ENCODE assay signal across 1 cellular context in the genomic region with DNA sequence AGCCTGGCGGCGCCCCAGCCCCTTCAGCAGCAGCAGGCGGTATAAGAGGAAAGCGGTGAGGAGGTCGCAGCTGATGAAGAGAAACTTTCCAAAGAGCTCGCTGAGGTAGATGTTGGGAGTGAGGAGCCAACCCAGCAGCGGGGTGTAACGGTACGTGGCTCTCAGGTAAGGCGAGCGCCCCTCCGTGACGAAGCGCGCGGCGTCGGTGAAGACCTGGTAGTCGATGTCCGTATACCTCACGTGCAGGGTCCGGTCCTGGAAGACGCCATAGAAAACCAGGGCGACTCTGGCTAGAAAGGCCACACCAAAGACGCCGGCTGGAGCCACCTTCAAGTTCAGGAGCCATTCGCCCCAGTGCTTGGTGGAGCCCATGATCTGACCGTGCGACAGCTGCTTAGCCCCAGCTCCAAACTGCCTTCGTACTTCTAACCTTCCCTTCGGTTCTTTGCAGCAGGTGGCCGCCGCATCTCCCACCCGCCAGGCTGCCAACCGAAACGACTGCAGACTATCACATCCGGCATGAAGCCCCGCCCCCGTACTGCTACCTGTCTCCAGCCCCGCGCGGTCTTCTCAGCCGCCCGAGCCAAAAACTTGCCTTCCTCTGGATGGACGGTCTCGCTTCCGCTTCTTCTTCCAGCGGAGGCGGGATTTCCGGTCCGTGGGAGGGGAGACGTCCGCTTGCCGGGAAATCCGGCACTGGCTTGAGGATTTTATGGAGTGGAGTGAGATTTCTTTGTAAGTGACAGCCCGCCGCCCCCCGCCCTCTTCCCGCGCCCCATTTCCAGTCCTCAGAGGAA.
A peak's percentile ranks its signal among the peaks of the same experiment; 100 is the strongest.
TF ChIP-seq lines count a peak whose summit lies in the region.

TSS of gene PIGM (minus strand) at position 623 of the 797 bp plus-strand sequence. CDS start at position 372, 251 bp downstream.

TF ChIP-seq in HEK293, 187 proteins besides CTCF, POLR2A, EP300 and RAD21 (continued from another document and continues in another):
- TF ChIP-seq OSR2 (tag by site-specific recombination; IDR thresholded peaks at IDR 0.05) (peak; percentile 68; the same call in 1 of the 2 replicates), ZNF549 (tag by site-specific recombination; IDR thresholded peaks at IDR 0.05) (no peak), SCRT1 (tag by site-specific recombination; IDR thresholded peaks at IDR 0.05; ENCODE audit: borderline replicate concordance) (peak; percentile 49; the same call in 1 of the 2 replicates), ZNF707 (tag by site-specific recombination; IDR thresholded peaks at IDR 0.05) (no peak), ZNF362 (tag by site-specific recombination; IDR thresholded peaks at IDR 0.05) (no peak), PRDM1 (tag by site-specific recombination; IDR thresholded peaks at IDR 0.05) (0 out of 2 replicates have a peak, but pooled peaks have one; percentile 76), ZBTB7A (tag by site-specific recombination; IDR thresholded peaks at IDR 0.05; ENCODE audit: low read depth) (no peak), ZNF202 (tag by site-specific recombination; IDR thresholded peaks at IDR 0.05; ENCODE audit: borderline replicate concordance) (no peak), ZNF24 (tag by site-specific recombination; IDR thresholded peaks at IDR 0.05) (0 out of 2 replicates have a peak, but pooled peaks have one; percentile 54), ZNF792 (tag by site-specific recombination; IDR thresholded peaks at IDR 0.05) (no peak), ZNF639 (tag by site-specific recombination; IDR thresholded peaks at IDR 0.05) (no peak; the same call in 1 of the 2 replicates), ZNF701 (tag by site-specific recombination; IDR thresholded peaks at IDR 0.05) (no peak), MEIS1 (CRISPR knock-in tag; IDR thresholded peaks at IDR 0.05; ENCODE audit: borderline replicate concordance) (no peak), KLF10 (tag by site-specific recombination; IDR thresholded peaks at IDR 0.05) (peak; percentile 59), ZBTB8A (tag by site-specific recombination; IDR thresholded peaks at IDR 0.05) (peak; percentile 74), KLF9 (tag by site-specific recombination; IDR thresholded peaks at IDR 0.05; ENCODE audit: low read depth) (peak; percentile 77), ZNF366 (tag by site-specific recombination; conservative IDR thresholded peaks at IDR 0.05) (peak; percentile 94), ZFP69B (tag by site-specific recombination; IDR thresholded peaks at IDR 0.05) (no peak), ZBTB11 (tag by site-specific recombination; conservative IDR thresholded peaks at IDR 0.05; ENCODE audit: low read depth) (peak; percentile 95), GLIS2 (tag by site-specific recombination; IDR thresholded peaks at IDR 0.05) (peak; percentile 83), ZNF214 (tag by site-specific recombination; IDR thresholded peaks at IDR 0.05; ENCODE audit: borderline replicate concordance) (no peak), ZNF138 (tag by site-specific recombination; IDR thresholded peaks at IDR 0.05; ENCODE audit: borderline replicate concordance) (no peak), ZNF324 (tag by site-specific recombination; IDR thresholded peaks at IDR 0.05) (no peak), SP7 (tag by site-specific recombination; IDR thresholded peaks at IDR 0.05) (no peak; the same call in 1 of the 2 replicates), ZFP37 (tag by site-specific recombination; IDR thresholded peaks at IDR 0.05) (peak; percentile 45; the same call in 1 of the 2 replicates), FEZF1 (tag by site-specific recombination; IDR thresholded peaks at IDR 0.05) (no peak), ZNF664 (tag by site-specific recombination; IDR thresholded peaks at IDR 0.05) (no peak), EGR2 (tag by site-specific recombination; IDR thresholded peaks at IDR 0.05; ENCODE audit: low read depth) (peak; percentile 82), YY2 (tag by site-specific recombination; IDR thresholded peaks at IDR 0.05) (peak; percentile 43; the same call in 1 of the 2 replicates), ZNF23 (tag by site-specific recombination; IDR thresholded peaks at IDR 0.05; ENCODE audit: borderline replicate concordance) (no peak), ZNF211 (tag by site-specific recombination; IDR thresholded peaks at IDR 0.05; ENCODE audit: low read depth) (no peak), WT1 (tag by site-specific recombination; IDR thresholded peaks at IDR 0.05) (no peak), ZNF433 (tag by site-specific recombination; IDR thresholded peaks at IDR 0.05; ENCODE audit: low read depth) (no peak), SCRT2 (tag by site-specific recombination; IDR thresholded peaks at IDR 0.05) (peak; percentile 94), ZNF292 (tag by site-specific recombination; IDR thresholded peaks at IDR 0.05; ENCODE audit: borderline replicate concordance, low read depth) (no peak), ZBTB17 (tag by site-specific recombination; IDR thresholded peaks at IDR 0.05) (peak; percentile 93), ZNF513 (tag by site-specific recombination; IDR thresholded peaks at IDR 0.05) (0 out of 2 replicates have a peak, but pooled peaks have one; percentile 9), ZNF501 (tag by site-specific recombination; IDR thresholded peaks at IDR 0.05) (peak; percentile 66; the same call in 1 of the 2 replicates), ZBTB6 (tag by site-specific recombination; IDR thresholded peaks at IDR 0.05) (no peak), ZNF140 (tag by site-specific recombination; IDR thresholded peaks at IDR 0.05) (no peak), ZNF133 (tag by site-specific recombination; IDR thresholded peaks at IDR 0.05) (no peak), ZNF341 (tag by site-specific recombination; IDR thresholded peaks at IDR 0.05; ENCODE audit: low read depth) (peak; percentile 78)
- TF ChIP-seq, protein P1, sequence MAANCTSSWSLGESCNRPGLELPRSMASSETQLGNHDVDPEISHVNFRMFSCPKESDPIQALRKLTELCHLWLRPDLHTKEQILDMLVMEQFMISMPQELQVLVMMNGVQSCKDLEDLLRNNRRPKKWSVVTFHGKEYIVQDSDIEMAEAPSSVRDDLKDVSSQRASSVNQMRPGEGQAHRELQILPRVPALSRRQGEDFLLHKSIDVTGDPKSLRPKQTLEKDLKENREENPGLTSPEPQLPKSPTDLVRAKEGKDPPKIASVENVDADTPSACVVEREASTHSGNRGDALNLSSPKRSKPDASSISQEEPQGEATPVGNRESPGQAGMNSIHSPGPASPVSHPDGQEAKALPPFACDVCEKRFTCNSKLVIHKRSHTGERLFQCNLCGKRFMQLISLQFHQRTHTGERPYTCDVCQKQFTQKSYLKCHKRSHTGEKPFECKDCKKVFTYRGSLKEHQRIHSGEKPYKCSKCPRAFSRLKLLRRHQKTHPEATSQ (tag by site-specific recombination; IDR thresholded peaks at IDR 0.05) = 0 out of 2 replicates have a peak, but pooled peaks have one; percentile 17
- TF ChIP-seq, protein P2, sequence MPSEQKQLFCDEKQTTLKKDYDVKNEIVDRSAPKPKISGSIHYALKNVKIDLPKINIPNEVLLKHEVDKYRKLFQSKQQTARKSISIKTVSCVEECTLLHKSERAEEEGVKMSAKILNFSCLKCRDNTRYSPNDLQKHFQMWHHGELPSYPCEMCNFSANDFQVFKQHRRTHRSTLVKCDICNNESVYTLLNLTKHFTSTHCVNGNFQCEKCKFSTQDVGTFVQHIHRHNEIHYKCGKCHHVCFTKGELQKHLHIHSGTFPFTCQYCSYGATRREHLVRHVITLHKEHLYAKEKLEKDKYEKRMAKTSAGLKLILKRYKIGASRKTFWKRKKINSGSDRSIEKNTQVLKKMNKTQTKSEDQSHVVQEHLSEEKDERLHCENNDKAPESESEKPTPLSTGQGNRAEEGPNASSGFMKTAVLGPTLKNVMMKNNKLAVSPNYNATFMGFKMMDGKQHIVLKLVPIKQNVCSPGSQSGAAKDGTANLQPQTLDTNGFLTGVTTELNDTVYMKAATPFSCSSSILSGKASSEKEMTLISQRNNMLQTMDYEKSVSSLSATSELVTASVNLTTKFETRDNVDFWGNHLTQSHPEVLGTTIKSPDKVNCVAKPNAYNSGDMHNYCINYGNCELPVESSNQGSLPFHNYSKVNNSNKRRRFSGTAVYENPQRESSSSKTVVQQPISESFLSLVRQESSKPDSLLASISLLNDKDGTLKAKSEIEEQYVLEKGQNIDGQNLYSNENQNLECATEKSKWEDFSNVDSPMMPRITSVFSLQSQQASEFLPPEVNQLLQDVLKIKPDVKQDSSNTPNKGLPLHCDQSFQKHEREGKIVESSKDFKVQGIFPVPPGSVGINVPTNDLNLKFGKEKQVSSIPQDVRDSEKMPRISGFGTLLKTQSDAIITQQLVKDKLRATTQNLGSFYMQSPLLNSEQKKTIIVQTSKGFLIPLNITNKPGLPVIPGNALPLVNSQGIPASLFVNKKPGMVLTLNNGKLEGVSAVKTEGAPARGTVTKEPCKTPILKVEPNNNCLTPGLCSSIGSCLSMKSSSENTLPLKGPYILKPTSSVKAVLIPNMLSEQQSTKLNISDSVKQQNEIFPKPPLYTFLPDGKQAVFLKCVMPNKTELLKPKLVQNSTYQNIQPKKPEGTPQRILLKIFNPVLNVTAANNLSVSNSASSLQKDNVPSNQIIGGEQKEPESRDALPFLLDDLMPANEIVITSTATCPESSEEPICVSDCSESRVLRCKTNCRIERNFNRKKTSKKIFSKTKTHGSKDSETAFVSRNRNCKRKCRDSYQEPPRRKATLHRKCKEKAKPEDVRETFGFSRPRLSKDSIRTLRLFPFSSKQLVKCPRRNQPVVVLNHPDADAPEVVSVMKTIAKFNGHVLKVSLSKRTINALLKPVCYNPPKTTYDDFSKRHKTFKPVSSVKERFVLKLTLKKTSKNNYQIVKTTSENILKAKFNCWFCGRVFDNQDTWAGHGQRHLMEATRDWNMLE (tag by site-specific recombination; conservative IDR thresholded peaks at IDR 0.05; ENCODE audit: low read depth) = peak; percentile 83
- TF ChIP-seq, protein P3, sequence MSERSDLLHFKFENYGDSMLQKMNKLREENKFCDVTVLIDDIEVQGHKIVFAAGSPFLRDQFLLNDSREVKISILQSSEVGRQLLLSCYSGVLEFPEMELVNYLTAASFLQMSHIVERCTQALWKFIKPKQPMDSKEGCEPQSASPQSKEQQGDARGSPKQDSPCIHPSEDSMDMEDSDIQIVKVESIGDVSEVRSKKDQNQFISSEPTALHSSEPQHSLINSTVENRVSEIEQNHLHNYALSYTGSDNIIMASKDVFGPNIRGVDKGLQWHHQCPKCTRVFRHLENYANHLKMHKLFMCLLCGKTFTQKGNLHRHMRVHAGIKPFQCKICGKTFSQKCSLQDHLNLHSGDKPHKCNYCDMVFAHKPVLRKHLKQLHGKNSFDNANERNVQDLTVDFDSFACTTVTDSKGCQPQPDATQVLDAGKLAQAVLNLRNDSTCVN (tag by site-specific recombination; optimal IDR thresholded peaks at IDR 0.05) = peak; percentile 47
